1 cellular context compared by ENCODE assay signal in genomic region chr11:46963848-46964247, GRCh38.
TF ChIP-seq lines count a peak whose summit lies in the region.

No MANE protein-coding gene starts in this region.

TF ChIP-seq in H1, 55 proteins besides CTCF, POLR2A, EP300 and RAD21 (continued from another document):
- TF ChIP-seq NANOG (IDR thresholded peaks at IDR 0.05; ENCODE audit: insufficient read depth, low read depth, low read length, poor library complexity, severe bottlenecking): no peak
- TF ChIP-seq NRF1 (IDR thresholded peaks at IDR 0.05; ENCODE audit: low read depth, low read length): no peak
- TF ChIP-seq BCL11A (IDR thresholded peaks at IDR 0.05; ENCODE audit: low read depth in 2 of 2, low read length in 2 of 2): no peak
- TF ChIP-seq BACH1 (IDR thresholded peaks at IDR 0.05; ENCODE audit: low read length): peak; percentile 93
